19 cellular contexts compared by ENCODE assay signal in the genomic region with DNA sequence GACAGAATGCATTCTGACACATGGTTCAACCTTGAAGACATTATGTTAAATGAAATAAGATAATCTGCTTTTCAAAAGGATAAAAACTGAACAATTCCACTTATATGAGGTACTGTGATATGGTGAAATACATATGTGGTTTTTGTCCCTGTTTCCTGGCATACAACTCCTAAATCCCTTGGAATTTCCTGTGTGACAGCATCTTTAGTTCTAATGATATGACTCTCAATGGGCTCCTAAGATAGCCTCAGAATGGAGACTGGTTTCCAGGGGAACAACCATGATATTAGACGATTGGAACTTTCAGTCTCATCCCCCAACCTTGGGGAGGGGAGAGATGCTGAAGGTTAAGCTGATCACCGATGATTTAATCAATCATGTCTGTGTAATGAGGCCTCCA. TPM values are rescaled to one million over a fixed set of nuclear protein-coding genes. Genes with fewer than 3 reads are reported as not detected.
A peak's percentile ranks its signal among the peaks of the same experiment; 100 is the strongest.
DNase-seq lines count a peak whose midpoint lies in the region; ATAC-seq and TF ChIP-seq lines count a peak whose summit lies in the region.
"Had no signal": no experiment of that assay in that cellular context is flagged by ENCODE, and none has a peak within 500 bp of the region (broad histone marks: within the 10 kb centered on the region; RNA-seq: fewer than 3 reads in every experiment).

No MANE protein-coding gene starts in this region.

- H3K4me3 ChIP-seq in adipocyte (ENCODE audit: low read length) (no peak overlapping the region), fibroblast of the aortic adventitia (ENCODE audit: low read depth, low read length) (no peak overlapping the region), PC-9 (no peak overlapping the region)
- H3K4me3 ChIP-seq: A549, skin epidermis had no signal

- no peak overlapping the region for H3K4me2 ChIP-seq in PC-9
- H3K4me2 ChIP-seq: A549 had no signal

- H3K27ac ChIP-seq in PC-9: no peak overlapping the region
- H3K27ac ChIP-seq: A549, skin epidermis had no signal

- ATAC-seq in GM19351 (IDR thresholded peaks at IDR 0.05; ENCODE audit: unreplicated experiment) (no peak), HG02763 (IDR thresholded peaks at IDR 0.05; ENCODE audit: unreplicated experiment) (no peak), GM18498 (IDR thresholded peaks at IDR 0.05; ENCODE audit: unreplicated experiment) (no peak)
- ATAC-seq: A549; CD8-positive, alpha-beta T cell; naive thymus-derived CD4-positive, alpha-beta T cell; T-cell had no signal

- 0 out of 2 replicates have a peak, but pooled peaks cover 6% of the 10 kb centered on the region for H3K79me2 ChIP-seq in PC-9 (ENCODE audit: low read depth)

- no peaks in the 10 kb centered on the region for H3K9me2 ChIP-seq in PC-9 (ENCODE audit: insufficient read depth)

- H3K27me3 ChIP-seq in adipocyte (replicated peaks; ENCODE audit: control insufficient read depth, insufficient read depth, low read length) (no peaks in the 10 kb centered on the region), PC-9 (ENCODE audit: insufficient read depth, low read depth) (no peaks in the 10 kb centered on the region)

- H3K9ac ChIP-seq in adipocyte (ENCODE audit: low read length): no peak overlapping the region

- POLR2A ChIA-PET in PC-9 (lab: Charles Lee; ENCODE audit: unreplicated experiment): no interaction called here

- no peak overlapping the region for H2AFZ ChIP-seq in PC-9

- peak; percentile 29 for DNase-seq in A172 (ENCODE audit: low spot score)
- DNase-seq in GM04504 (ENCODE audit: low read depth): peak; percentile 33
- peak; percentile 46 for DNase-seq in adipocyte (ENCODE audit: low read depth)
- DNase-seq in fibroblast of the aortic adventitia (ENCODE audit: low read depth): peak; percentile 16
- no peak for DNase-seq in PC-9
- DNase-seq: activated CD4-positive, alpha-beta T cell treated with anti-CD3 and anti-CD28 coated beads for 48 hours; CD8-positive, alpha-beta T cell; effector CD8-positive, alpha-beta T cell; kidney; naive thymus-derived CD4-positive, alpha-beta T cell; NCI-H1436; NCI-H524 treated with DMSO at 0.1 percent for 48 hours; stimulated activated CD4-positive, alpha-beta T cell treated with anti-CD3 and anti-CD28 coated beads, Interleukin-4, amount 100 ng/mL, for 1 hour; T-cell had no signal

- H3K9me3 ChIP-seq in adipocyte (ENCODE audit: control insufficient read depth, low read length): no peaks in the 10 kb centered on the region
- H3K9me3 ChIP-seq in PC-9 (ENCODE audit: insufficient read depth, low read depth): no peaks in the 10 kb centered on the region
- H3K9me3 ChIP-seq: A549 had no signal

- TF ChIP-seq CTCF in fibroblast of the aortic adventitia (IDR thresholded peaks at IDR 0.05; ENCODE audit: insufficient read depth, low read length): no peak
- no peak for TF ChIP-seq CTCF in PC-9 (conservative IDR thresholded peaks at IDR 0.05)

- peaks cover 83% of the 10 kb centered on the region for H3K36me3 ChIP-seq in adipocyte (ENCODE audit: control insufficient read depth, insufficient read depth, low read length, severe bottlenecking)
- H3K36me3 ChIP-seq in PC-9 (ENCODE audit: low read depth): peaks cover 43% of the 10 kb centered on the region

- H4K20me1 ChIP-seq in PC-9 (ENCODE audit: insufficient read depth): peaks cover 7% of the 10 kb centered on the region; the same call in 1 of the 2 replicates

- CTCF ChIA-PET in PC-9 (lab: Charles Lee): interaction anchor here (0.6 kb wide), 1 partner anchor 264 kb away, joined by 3 read pairs; no protein-coding TSS in a partner anchor

- peaks cover 19% of the 10 kb centered on the region for H3K4me1 ChIP-seq in adipocyte (ENCODE audit: control insufficient read depth, insufficient read depth, low read length)
- H3K4me1 ChIP-seq in PC-9 (replicated peaks; ENCODE audit: insufficient read depth): no peaks in the 10 kb centered on the region
- H3K4me1 ChIP-seq: A549 had no signal

- BruUV-seq in PC-9 (replicated peaks; lab: Mats Ljungman, UMichigan): no TSS peak

- intact Hi-C loops in PC-9 (cut with micrococcal nuclease; ENCODE audit: unreplicated experiment): no loop called here

- H3F3A ChIP-seq in PC-9 (ENCODE audit: insufficient read depth, low read depth): peaks cover 10% of the 10 kb centered on the region

RNA-seq across cellular contexts. Expression of a gene that starts 37.7 kb away (rescaled TPM):
- total RNA-seq in A172 (2014; rRNA removed; shearing (Covaris generic)): 14.2 and 14.6 TPM in 2 replicates
- 7.8 and 9.8 TPM in 2 replicates for total RNA-seq in fibroblast of the aortic adventitia (ENCODE audit: low replicate concordance)
- 5.1 and 5.5 TPM in 2 replicates for total RNA-seq in PC-9 (2021)

RNA-seq across cellular contexts. Expression of a gene that starts 46.4 kb away (rescaled TPM):
- 49.8 and 52.8 TPM in 2 replicates for total RNA-seq in A172 (2014; rRNA removed; shearing (Covaris generic))
- total RNA-seq in fibroblast of the aortic adventitia (ENCODE audit: low replicate concordance) (80.5 and 146 TPM in 2 replicates), PC-9 (2021) (60.1 and 72.5 TPM in 2 replicates)

Comparison
In these comparisons a context has a peak if more than half of its experiments do, and no peak if none do; other contexts are left out.
1. DNase-seq: peak in A172 (single experiment), GM04504 (single experiment), adipocyte (single experiment) and fibroblast of the aortic adventitia (single experiment); none in PC-9 (0 of 2).